In the genomic region with DNA sequence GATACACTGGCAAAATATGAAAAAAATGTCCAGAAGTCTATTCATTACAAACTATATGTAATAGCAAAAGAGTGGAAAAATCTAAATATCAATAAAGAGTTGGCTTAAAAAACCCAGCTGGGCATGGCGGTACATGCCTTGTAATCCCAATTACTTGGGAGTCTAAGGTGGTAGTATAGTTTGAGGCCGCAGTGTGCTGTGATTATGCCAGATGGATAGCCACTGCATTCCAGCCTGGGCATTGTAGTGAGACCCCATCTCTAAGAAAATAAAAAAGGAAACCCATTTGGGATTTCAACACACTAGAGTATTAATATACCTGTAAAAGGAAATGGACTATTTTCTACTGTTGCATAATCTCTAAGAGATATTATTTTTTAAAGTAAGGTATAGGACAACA, we compare ENCODE assay signal across 17 cellular contexts. TPM values are rescaled to one million over a fixed set of nuclear protein-coding genes. Genes with fewer than 3 reads are reported as not detected.
DNase-seq lines count a peak whose midpoint lies in the region; ATAC-seq, FAIRE-seq and TF ChIP-seq lines count a peak whose summit lies in the region.
"Had no signal": no experiment of that assay in that cellular context is flagged by ENCODE, and none has a peak within 500 bp of the region (broad histone marks: within the 10 kb centered on the region; RNA-seq: fewer than 3 reads in every experiment).

No MANE protein-coding gene starts in this region.

- TF ChIP-seq EP300 in HepG2 (IDR thresholded peaks at IDR 0.05; ENCODE audit: low read depth in 2 of 2, low read length in 2 of 2), result no peak
- TF ChIP-seq EP300 in HepG2 (CRISPR knock-in tag; IDR thresholded peaks at IDR 0.05; ENCODE audit: borderline replicate concordance), result no peak
- no peak for TF ChIP-seq EP300 in K562 (IDR thresholded peaks at IDR 0.05; ENCODE audit: low read length)

- no peaks in the 10 kb centered on the region for H3K9me3 ChIP-seq in HepG2 (ENCODE audit: low read length)
- H3K9me3 ChIP-seq in right lobe of liver, result no peaks in the 10 kb centered on the region
- no peaks in the 10 kb centered on the region for H3K9me3 ChIP-seq in Karpas-422 (ENCODE audit: low read length)
- H3K9me3 ChIP-seq in K562 (replicated peaks; ENCODE audit: control insufficient read depth, insufficient read depth, low read depth, low read length), result no peaks in the 10 kb centered on the region
- H3K9me3 ChIP-seq: Caco-2 had no signal

- no peak overlapping the region for H3K27ac ChIP-seq in HepG2 (ENCODE audit: extremely low read length, insufficient read depth, low read length)
- H3K27ac ChIP-seq in right lobe of liver, result no peak overlapping the region
- no peak overlapping the region for H3K27ac ChIP-seq in Karpas-422 (ENCODE audit: low read length)
- no peak overlapping the region for H3K27ac ChIP-seq in K562 (ENCODE audit: extremely low read depth, low read depth, low read length)
- H3K27ac ChIP-seq: C4-2B had no signal

- H3K4me1 ChIP-seq in HepG2 (ENCODE audit: insufficient read depth, low read length) (peaks cover 50% of the 10 kb centered on the region), right lobe of liver (peaks cover 0 to 17% (median 4%) of the 10 kb centered on the region in 4 donors), Karpas-422 (ENCODE audit: low read length) (peaks cover 36% of the 10 kb centered on the region), K562 (replicated peaks in 1 of 2; ENCODE audit: control insufficient read depth in 2 of 2, insufficient read depth in 2 of 2, low read length in 2 of 2) (peaks cover 0 to 9% of the 10 kb centered on the region in 2 experiments; a peak in 3 of 5 replicates)

- H4K20me1 ChIP-seq in HepG2 (ENCODE audit: insufficient read depth, low read length) (no peaks in the 10 kb centered on the region), Karpas-422 (ENCODE audit: insufficient read depth, low read depth, low read length) (no peaks in the 10 kb centered on the region), K562 (replicated peaks; ENCODE audit: control insufficient read depth, insufficient read depth, low read length) (no peaks in the 10 kb centered on the region)

- no peaks in the 10 kb centered on the region for H3K9me2 ChIP-seq in Karpas-422 (replicated peaks; ENCODE audit: insufficient read depth, low read length)

- no peaks in the 10 kb centered on the region for H3K27me3 Mint-ChIP-seq in activated naive CD4-positive, alpha-beta T cell treated with anti-CD3 and anti-CD28 coated beads, Interleukin-2, amount 10 ng/mL, durations not matched to agents 7 days and 5 days
- H3K27me3 Mint-ChIP-seq: CD8-positive, alpha-beta memory T cell had no signal

- no peak overlapping the region for H3K4me3 Mint-ChIP-seq in activated naive CD4-positive, alpha-beta T cell treated with anti-CD3 and anti-CD28 coated beads, Interleukin-2, amount 10 ng/mL, durations not matched to agents 7 days and 5 days
- H3K4me3 Mint-ChIP-seq: CD8-positive, alpha-beta memory T cell; GM23338 had no signal

- in situ Hi-C loops in HepG2 (cut with HindIII; ENCODE audit: extremely low pct_ligation_motif_present, low pct_unique_long_range_greater_than_20kb), result no loop called here
- in situ Hi-C loops in K562 (cut with MboI), result no loop called here

- H3K4me3 ChIP-seq in HepG2 (replicated peaks in 1 of 3; ENCODE audit: insufficient read depth in 1 of 3, low read depth in 2 of 3, low read length in 3 of 3) (no peak overlapping the region), right lobe of liver (no peak overlapping the region), Karpas-422 (ENCODE audit: low read length) (no peak overlapping the region), K562 (no peak overlapping the region)
- H3K4me3 ChIP-seq: GM23338 had no signal

- FAIRE-seq in HepG2 (lab: Jason Lieb, UNC) (no peak), K562 (lab: Jason Lieb, UNC) (no peak)

- peaks cover 23% of the 10 kb centered on the region for H3K4me1 Mint-ChIP-seq in activated naive CD4-positive, alpha-beta T cell treated with anti-CD3 and anti-CD28 coated beads, Interleukin-2, amount 10 ng/mL, durations not matched to agents 7 days and 5 days

- H3K27ac Mint-ChIP-seq in activated naive CD4-positive, alpha-beta T cell treated with anti-CD3 and anti-CD28 coated beads, Interleukin-2, amount 10 ng/mL, durations not matched to agents 7 days and 5 days, result no peak overlapping the region
- H3K27ac Mint-ChIP-seq: GM23338 had no signal

- CTCF ChIA-PET in HepG2 (lab: Yijun Ruan, JAX; ENCODE audit: low intra/inter-chr PET ratio, low total read pairs) (no interaction called here), K562 (lab: Yijun Ruan, JAX; ENCODE audit: low intra/inter-chr PET ratio) (no interaction called here)
- CTCF ChIA-PET in activated naive CD4-positive, alpha-beta T cell treated with anti-CD3 and anti-CD28 coated beads, Interleukin-2, amount 10 ng/mL, durations not matched to agents 7 days and 5 days (lab: Charles Lee), result no interaction called here

- TF ChIP-seq CTCF in HepG2 (CRISPR knock-in tag; IDR thresholded peaks at IDR 0.05), result no peak
- TF ChIP-seq CTCF in right lobe of liver (IDR thresholded peaks at IDR 0.05), result no peak
- TF ChIP-seq CTCF in K562 (IDR thresholded peaks at IDR 0.05 in 2 of 3, conservative IDR thresholded peaks at IDR 0.05 in 1 of 3; ENCODE audit: insufficient read depth in 2 of 3, low read depth in 1 of 3, low read length in 3 of 3), result no peak

- peaks cover 3 to 6% of the 10 kb centered on the region in 2 experiments; a peak in 3 of 5 replicates for H3K36me3 ChIP-seq in HepG2 (replicated peaks in 1 of 2; ENCODE audit: control insufficient read depth in 1 of 2, insufficient read depth in 2 of 2, low read length in 2 of 2)
- H3K36me3 ChIP-seq in right lobe of liver, result no peaks in the 10 kb centered on the region
- no peaks in the 10 kb centered on the region for H3K36me3 ChIP-seq in Karpas-422 (ENCODE audit: insufficient read depth, low read length)
- H3K36me3 ChIP-seq in K562 (ENCODE audit: control insufficient read depth, insufficient read depth, low read length), result peaks cover 7% of the 10 kb centered on the region; the same call in 1 of the 3 replicates

- POLR2A ChIA-PET in HepG2 (lab: Yijun Ruan, JAX), result interaction anchor here (3.6 kb wide), 1 partner anchor 25 kb away, joined by 30 read pairs; no protein-coding TSS in a partner anchor
- POLR2A ChIA-PET in K562 (lab: Yijun Ruan, JAX), result no interaction called here

- H3K27me3 ChIP-seq in HepG2 (ENCODE audit: control insufficient read depth in 1 of 2, insufficient read depth in 2 of 2, low read length in 2 of 2) (no peaks in the 10 kb centered on the region), right lobe of liver (no peaks in the 10 kb centered on the region), Karpas-422 (ENCODE audit: low read length) (no peaks in the 10 kb centered on the region), K562 (ENCODE audit: control insufficient read depth in 2 of 2, insufficient read depth in 2 of 2, low read length in 2 of 2) (no peaks in the 10 kb centered on the region)

- TF ChIP-seq RAD21 in HepG2 (CRISPR knock-in tag; IDR thresholded peaks at IDR 0.05), result no peak
- TF ChIP-seq RAD21 in K562 (CRISPR knock-in tag; conservative IDR thresholded peaks at IDR 0.05 in 1 of 2, IDR thresholded peaks at IDR 0.05 in 1 of 2), result no peak

- no peak for DNase-seq in HepG2 (ENCODE audit: low spot score)
- DNase-seq in right lobe of liver, result no peak
- no peak for DNase-seq in Karpas-422
- no peak for DNase-seq in K562 (ENCODE audit: extremely low read depth in 1 of 4, low spot score in 3 of 4)
- DNase-seq in activated naive CD4-positive, alpha-beta T cell treated with anti-CD3 and anti-CD28 coated beads, Interleukin-2, amount 10 ng/mL, durations not matched to agents 7 days and 5 days, result no peak
- DNase-seq: 8988T; AML-193; Caco-2; CD8-positive, alpha-beta memory T cell; DMS53; H7; IMR-90; KG1 had no signal

- ATAC-seq in HepG2 (no peak), right lobe of liver (no peak), K562 (no peak), GM19351 (IDR thresholded peaks at IDR 0.05; ENCODE audit: unreplicated experiment) (no peak), HG02973 (IDR thresholded peaks at IDR 0.05; ENCODE audit: unreplicated experiment) (no peak)
- ATAC-seq: GM23338 had no signal

- no peaks in the 10 kb centered on the region for H3K9me3 Mint-ChIP-seq in activated naive CD4-positive, alpha-beta T cell treated with anti-CD3 and anti-CD28 coated beads, Interleukin-2, amount 10 ng/mL, durations not matched to agents 7 days and 5 days
- H3K9me3 Mint-ChIP-seq: CD8-positive, alpha-beta memory T cell had no signal

- peaks cover 7% of the 10 kb centered on the region for H3K36me3 Mint-ChIP-seq in activated naive CD4-positive, alpha-beta T cell treated with anti-CD3 and anti-CD28 coated beads, Interleukin-2, amount 10 ng/mL, durations not matched to agents 7 days and 5 days

- BruUV-seq in HepG2 (replicated peaks; lab: Mats Ljungman, UMichigan) (no TSS peak), K562 (replicated peaks; lab: Mats Ljungman, UMichigan) (no TSS peak)

- no peak overlapping the region for H3K9ac ChIP-seq in HepG2 (ENCODE audit: insufficient read depth, low read depth, low read length)
- no peak overlapping the region for H3K9ac ChIP-seq in Karpas-422 (ENCODE audit: low read length)
- no peak overlapping the region for H3K9ac ChIP-seq in K562 (ENCODE audit: insufficient read depth in 1 of 2, low read depth in 2 of 2, low read length in 2 of 2)

- H2AFZ ChIP-seq in HepG2 (ENCODE audit: low read length) (no peak overlapping the region), Karpas-422 (ENCODE audit: low read length) (no peak overlapping the region), K562 (ENCODE audit: low read depth, low read length) (no peak overlapping the region)
- H2AFZ ChIP-seq: GM23338 had no signal

- WGBS in HepG2 (ENCODE audit: low lambda C conversion rate), result 98% methylated on average over 2 of the region's 2 CpGs
- WGBS in right lobe of liver (ENCODE audit: insufficient coverage, low coverage, low lambda C conversion rate, missing lambda C conversion rate), result 100% methylated on average over 2 of the region's 2 CpGs
- WGBS in K562 (ENCODE audit: insufficient coverage, low coverage, missing lambda C conversion rate), result 94% methylated on average over 2 of the region's 2 CpGs

- TF ChIP-seq POLR2A in HepG2 (IDR thresholded peaks at IDR 0.05; ENCODE audit: insufficient read depth in 1 of 2, low read depth in 2 of 2, low read length in 2 of 2), result no peak
- TF ChIP-seq POLR2A in right lobe of liver (IDR thresholded peaks at IDR 0.05), result no peak
- TF ChIP-seq POLR2A in K562 (conservative IDR thresholded peaks at IDR 0.05), result no peak

- H3K79me2 ChIP-seq in HepG2 (ENCODE audit: insufficient read depth, low read length), result peaks cover 45% of the 10 kb centered on the region
- no peaks in the 10 kb centered on the region for H3K79me2 ChIP-seq in Karpas-422 (ENCODE audit: low read length)
- H3K79me2 ChIP-seq in K562 (ENCODE audit: control insufficient read depth, insufficient read depth, low read length), result peaks cover 9% of the 10 kb centered on the region; the same call in 2 of the 3 replicates

- H3K9me1 ChIP-seq in K562 (ENCODE audit: control insufficient read depth, insufficient read depth, low read length), result no peaks in the 10 kb centered on the region

- H3K4me2 ChIP-seq in HepG2 (ENCODE audit: low read depth, low read length) (no peak overlapping the region), Karpas-422 (ENCODE audit: low read depth, low read length, poor library complexity, severe bottlenecking) (peak overlapping the region; percentile 60), K562 (ENCODE audit: insufficient read depth, low read length) (no peak overlapping the region)
- H3K4me2 ChIP-seq: GM23338 had no signal

- intact Hi-C loops in HepG2 (cut with micrococcal nuclease; ENCODE audit: unreplicated experiment) (no loop called here), right lobe of liver (cut with DNase I) (loop anchor here in 1 of 2 donors (10.0 kb wide), 1 partner anchor 45 kb away; the partner anchor contains the start of gene AFF1), K562 (cut with micrococcal nuclease) (no loop called here)

RNA-seq across cellular contexts. Expression of gene AFF1, which starts 45.4 kb away (rescaled TPM):
- 15.9 and 19.6 TPM in 2 replicates for total RNA-seq in HepG2 (2016; rRNA removed; fragmentation: Illumina TruSeq; extraction: Trizol)
- total RNA-seq in HepG2 (2016; cell fraction: cytosol; rRNA removed; fragmentation: Illumina TruSeq; extraction: Trizol; ENCODE audit: low read depth), result 65.4 and 76.1 TPM in 2 replicates
- total RNA-seq in HepG2 (2016; cell fraction: insoluble cytoplasmic fraction; rRNA removed; fragmentation: Illumina TruSeq; extraction: Trizol), result 14.5 and 14.6 TPM in 2 replicates
- 51.6 and 53.5 TPM in 2 replicates for total RNA-seq in HepG2 (2016; cell fraction: membrane; rRNA removed; fragmentation: Illumina TruSeq; extraction: Trizol)
- 25.2 and 33.9 TPM in 2 replicates for total RNA-seq in HepG2 (2016; cell fraction: nucleus; rRNA removed; fragmentation: Illumina TruSeq; extraction: Trizol)
- 13.8 and 15.5 TPM in 2 replicates for polyA plus RNA-seq in HepG2 (2011; rRNA removed)
- polyA plus RNA-seq in HepG2 (2011; cell fraction: cytosol; rRNA removed), result 7.7 and 8.8 TPM in 2 replicates
- 33.4 and 42.0 TPM in 2 replicates for polyA plus RNA-seq in HepG2 (2011; cell fraction: nucleus; rRNA removed)
- 13.2 and 14.7 TPM in 2 replicates for polyA plus RNA-seq in HepG2 (2012)
- polyA plus RNA-seq in HepG2 (2016; cell fraction: cytosol; fragmentation: Illumina TruSeq; extraction: Trizol; ENCODE audit: low read depth), result 1.8 TPM in 2 replicates
- polyA plus RNA-seq in HepG2 (2016; cell fraction: insoluble cytoplasmic fraction; fragmentation: Illumina TruSeq; extraction: Trizol; ENCODE audit: low read depth), result 10.9 and 12.7 TPM in 2 replicates
- 1.7 and 2.9 TPM in 2 replicates for polyA plus RNA-seq in HepG2 (2016; cell fraction: membrane; fragmentation: Illumina TruSeq; extraction: Trizol; ENCODE audit: low read depth)
- 16.5 and 19.7 TPM in 2 replicates for polyA plus RNA-seq in HepG2 (2016; cell fraction: nucleus; fragmentation: Illumina TruSeq; extraction: Trizol; ENCODE audit: insufficient read depth, low read depth)
- 65.4 and 78.4 TPM in 2 replicates for polyA minus RNA-seq in HepG2 (2011; rRNA and poly(A)+ RNA removed; ENCODE audit: low replicate concordance)
- 32.3 and 37.4 TPM in 2 replicates for polyA minus RNA-seq in HepG2 (2011; cell fraction: cytosol; rRNA and poly(A)+ RNA removed)
- polyA minus RNA-seq in HepG2 (2011; cell fraction: nucleus; rRNA and poly(A)+ RNA removed), result 92.7 and 94.2 TPM in 2 replicates
- total RNA-seq in right lobe of liver, result 10 to 100 TPM; 23.8 to 39.6 (median 34.9) TPM
- 4.0 and 6.6 TPM in 2 replicates for total RNA-seq in Karpas-422 (2014; rRNA removed; shearing (Covaris generic); ENCODE audit: low replicate concordance)
- 144 and 172 TPM in 2 replicates for total RNA-seq in K562 (2011; cell fraction: chromatin; rRNA removed; ENCODE audit: low replicate concordance)
- 34.5 and 40.9 TPM in 2 replicates for total RNA-seq in K562 (2011; cell fraction: nucleolus; rRNA removed)
- total RNA-seq in K562 (2011; cell fraction: nucleoplasm; rRNA removed), result 54.2 and 74.1 TPM in 2 replicates
- total RNA-seq in K562 (2014; rRNA removed), result 16.9 and 17.1 TPM in 2 replicates
- 19.0 and 21.2 TPM in 2 replicates for total RNA-seq in K562 (2014; rRNA removed; fragmentation: Illumina TruSeq; extraction: Trizol)
- 17.8 and 20.7 TPM in 2 replicates for total RNA-seq in K562 (2015; rRNA removed; fragmentation: Illumina TruSeq; extraction: Trizol)
- total RNA-seq in K562 (2021), result 46.2 and 47.5 TPM in 2 replicates
- 17.2 and 17.7 TPM in 2 replicates for polyA plus RNA-seq in K562 (2011; rRNA removed)
- 9.4 and 16.2 TPM in 2 replicates for polyA plus RNA-seq in K562 (2011; cell fraction: cytosol; rRNA removed)
- 37.1 and 55.1 TPM in 2 replicates for polyA plus RNA-seq in K562 (2011; cell fraction: nucleus; rRNA removed)
- 12.9 and 15.0 TPM in 2 replicates for polyA plus RNA-seq in K562 (2012)
- polyA plus RNA-seq in K562 (2014; fragmentation: Illumina TruSeq; extraction: Trizol), result 29.5 and 31.9 TPM in 2 replicates
- 1 to 10 TPM; 4.1 to 9.9 TPM for polyA plus RNA-seq in K562 (2014; fragmentation: Nextera tagmentation; extraction: Ambion mirVana)
- polyA plus RNA-seq in K562 (2014; rRNA removed), result 15.2 and 15.3 TPM in 2 replicates
- polyA minus RNA-seq in K562 (2011; rRNA and poly(A)+ RNA removed), result 71.7 and 90.0 TPM in 2 replicates
- 28.2 and 30.6 TPM in 2 replicates for polyA minus RNA-seq in K562 (2011; cell fraction: cytosol; rRNA and poly(A)+ RNA removed)
- 35.0 and 70.0 TPM in 2 replicates for polyA minus RNA-seq in K562 (2011; cell fraction: nucleus; rRNA and poly(A)+ RNA removed)

Comparison
In these comparisons a context has a peak if more than half of its experiments do, and no peak if none do; other contexts are left out.
1. Of the 241 proteins assayed by ChIP-seq in both HepG2 and K562: peak only in HepG2: none; only in K562: none; in both: ZNF121; in neither: 240.